In genomic region chr12:25960926-25961325, GRCh38 we compare ENCODE assay signal across 12 cellular contexts. TPM values are rescaled to one million over a fixed set of nuclear protein-coding genes. Genes with fewer than 3 reads are reported as not detected.
DNase-seq lines count a peak whose midpoint lies in the region; ATAC-seq and TF ChIP-seq lines count a peak whose summit lies in the region.
"Had no signal": no experiment of that assay in that cellular context is flagged by ENCODE, and none has a peak within 500 bp of the region (broad histone marks: within the 10 kb centered on the region; RNA-seq: fewer than 3 reads in every experiment).

No MANE protein-coding gene starts in this region.

- H3K36me3 ChIP-seq in brain microvascular endothelial cell (replicated peaks) (no peaks in the 10 kb centered on the region), hepatocyte (replicated peaks; ENCODE audit: insufficient read depth, low read depth) (no peaks in the 10 kb centered on the region)

- H4K20me1 ChIP-seq in hepatocyte (ENCODE audit: insufficient read depth, poor library complexity, severe bottlenecking), result peaks cover 49% of the 10 kb centered on the region

- in situ Hi-C loops in brain microvascular endothelial cell (cut with HindIII; ENCODE audit: low pct_ligation_motif_present, low sequenced_read_pairs), result no loop called here

- DNase-seq in HFF-Myc (ENCODE audit: extremely low read depth, low read depth), result no peak
- no peak for DNase-seq in brain microvascular endothelial cell
- DNase-seq in hepatocyte (ENCODE audit: low spot score), result no peak
- DNase-seq in skeletal muscle cell (ENCODE audit: low read depth), result no peak
- no peak for DNase-seq in cerebellar cortex (ENCODE audit: low spot score)
- no peak for DNase-seq in effector CD8-positive, alpha-beta T cell (lab: John Stamatoyannopoulos, UW)
- DNase-seq in SHP77 treated with DMSO at 0.1 percent for 48 hours (lab: John Stamatoyannopoulos, UW), result no peak
- DNase-seq: activated T-cell treated with anti-CD3 and anti-CD28 coated beads, Interleukin-2, amount 50 U/mL, for 24 hours; mucosa of descending colon; stimulated activated CD4-positive, alpha-beta T cell treated with anti-CD3 and anti-CD28 coated beads, Interleukin-1b, Interleukin-23, amount 100 ng/mL, for 48 hours had no signal

- no peak for ATAC-seq in HG02623 (IDR thresholded peaks at IDR 0.05; ENCODE audit: unreplicated experiment)
- ATAC-seq: mucosa of descending colon had no signal

- peak overlapping the region; percentile 88 for H3K4me2 ChIP-seq in hepatocyte

- H3K27me3 ChIP-seq in brain microvascular endothelial cell (replicated peaks) (no peaks in the 10 kb centered on the region), hepatocyte (no peaks in the 10 kb centered on the region)
- H3K27me3 ChIP-seq: testis had no signal

- H3K79me2 ChIP-seq in hepatocyte, result peaks cover 63% of the 10 kb centered on the region

- H3K9me3 ChIP-seq in hepatocyte (ENCODE audit: low read depth), result no peaks in the 10 kb centered on the region
- H3K9me3 ChIP-seq: mucosa of descending colon, testis had no signal

- H3K9me2 ChIP-seq in hepatocyte (replicated peaks; ENCODE audit: insufficient read depth), result no peaks in the 10 kb centered on the region

- WGBS in hepatocyte (ENCODE audit: low lambda C conversion rate, missing lambda C conversion rate), result 61% methylated on average over 4 of the region's 4 CpGs

- no peak overlapping the region for H3K27ac ChIP-seq in brain microvascular endothelial cell
- H3K27ac ChIP-seq in hepatocyte, result peak overlapping the region; percentile 12
- H3K27ac ChIP-seq: testis had no signal

- TF ChIP-seq CTCF in HFF-Myc (IDR thresholded peaks at IDR 0.05; ENCODE audit: low read depth, low read length, missing control alignments) (no peak), brain microvascular endothelial cell (IDR thresholded peaks at IDR 0.05; ENCODE audit: low read depth, low read length, missing control alignments) (no peak), hepatocyte (IDR thresholded peaks at IDR 0.05; ENCODE audit: poor library complexity) (no peak)

- peaks cover 16% of the 10 kb centered on the region for H3K4me1 ChIP-seq in hepatocyte (ENCODE audit: insufficient read depth)

- no peak overlapping the region for H2AFZ ChIP-seq in hepatocyte

- H3K4me3 ChIP-seq in HFF-Myc (replicated peaks; ENCODE audit: low read depth, low read length), result peak overlapping the region; percentile 68
- H3K4me3 ChIP-seq in brain microvascular endothelial cell (ENCODE audit: low read depth, low read length), result peak overlapping the region; percentile 74
- peak overlapping the region; percentile 93 for H3K4me3 ChIP-seq in hepatocyte
- H3K4me3 ChIP-seq in skeletal muscle cell (ENCODE audit: low read depth, low read length), result peak overlapping the region; percentile 64
- H3K4me3 ChIP-seq: mucosa of descending colon had no signal

RNA-seq across cellular contexts. Expression of gene RASSF8, which starts 2.4 kb away (rescaled TPM):
- 46.2 and 46.9 TPM in 2 replicates for total RNA-seq in hepatocyte
- 20.3 and 24.6 TPM in 2 replicates for polyA plus RNA-seq in hepatocyte
